ENCODE assay signal across 21 cellular contexts in genomic region chr12:82981150-82981549, GRCh38.
"Had no signal": no experiment of that assay in that cellular context is flagged by ENCODE, and none has a peak within 500 bp of the region (broad histone marks: within the 10 kb centered on the region; RNA-seq: fewer than 3 reads in every experiment).

No MANE protein-coding gene starts in this region.

- ATAC-seq: activated CD8-positive, alpha-beta T cell treated with anti-CD3 and anti-CD28 coated beads for 36 hours; esophagus mucosa; heart left ventricle; left colon; stimulated activated naive B cell treated with anti-CD40 and anti-IgM and Interleukin-4, amounts not matched to agents 10 μg/mL and 1 μg/mL and 100 μg/mL, for 72 hours; T-cell had no signal

- H3K27ac ChIP-seq: heart left ventricle, parathyroid adenoma, transverse colon, VCaP had no signal

- H3K36me3 ChIP-seq: heart left ventricle, transverse colon had no signal

- DNase-seq: activated CD4-positive, alpha-beta T cell treated with anti-CD3 and anti-CD28 coated beads, Interleukin-2, amount 10 ng/mL, durations not matched to agents 7 days and 5 days; activated CD4-positive, CD25-positive, alpha-beta regulatory T cell treated with anti-CD3 and anti-CD28 coated beads, Interleukin-2, amount 50 U/mL, for 72 hours; activated CD8-positive, alpha-beta T cell treated with anti-CD3 and anti-CD28 coated beads for 36 hours; activated gamma-delta T cell treated with Interleukin-2 at 50 U/mL for 16 hours; activated T-cell treated with anti-CD3 and anti-CD28 coated beads, Interleukin-2, amount 50 U/mL, for 1 hour; aorta; caudate nucleus; effector memory CD4-positive, alpha-beta T cell; heart left ventricle; left colon; nephron progenitor cell; sigmoid colon; stimulated activated CD4-positive, alpha-beta T cell treated with anti-CD3 and anti-CD28 coated beads, Interleukin-15, amount 100 ng/mL, for 24 hours; stimulated activated CD8-positive, alpha-beta memory T cell treated with anti-CD3 and anti-CD28 coated beads, Interleukin-4, amount 100 ng/mL, for 48 hours; stimulated activated naive B cell treated with anti-CD40 and anti-IgM and Interleukin-4, amounts not matched to agents 10 μg/mL and 1 μg/mL and 100 μg/mL, for 72 hours; T-cell; transverse colon had no signal

- H3K79me2 ChIP-seq: parathyroid adenoma had no signal

- H3K4me3 ChIP-seq: heart left ventricle, sigmoid colon, smooth muscle cell, transverse colon had no signal

- H3K27me3 ChIP-seq: heart left ventricle, sigmoid colon, transverse colon had no signal

- H3K9ac ChIP-seq: parathyroid adenoma had no signal

- H3K9me3 ChIP-seq: heart left ventricle, sigmoid colon, transverse colon had no signal

- H3K4me1 ChIP-seq: heart left ventricle, parathyroid adenoma, transverse colon had no signal

- H3K4me2 ChIP-seq: smooth muscle cell had no signal

- H2AFZ ChIP-seq: parathyroid adenoma had no signal
